In genomic region chr2:111101592-111101991, GRCh38 we compare ENCODE assay signal across 22 cellular contexts. TPM values are rescaled to one million over a fixed set of nuclear protein-coding genes. Genes with fewer than 3 reads are reported as not detected.
DNase-seq lines count a peak whose midpoint lies in the region; ATAC-seq, FAIRE-seq and TF ChIP-seq lines count a peak whose summit lies in the region.
"Had no signal": no experiment of that assay in that cellular context is flagged by ENCODE, and none has a peak within 500 bp of the region (broad histone marks: within the 10 kb centered on the region; RNA-seq: fewer than 3 reads in every experiment).

No MANE protein-coding gene starts in this region.

- H2AFZ ChIP-seq in MM.1S (ENCODE audit: low read length) (0 out of 2 replicates have a peak overlapping the region, but pooled peaks have one; percentile 19), neuronal stem cell (ENCODE audit: low read length) (no peak overlapping the region)
- H2AFZ ChIP-seq: GM23248 had no signal

- peak overlapping the region; percentile 67 for H3K18ac ChIP-seq in neuronal stem cell (ENCODE audit: low read length)

- no peak overlapping the region for H3K4me3 ChIP-seq in MM.1S (ENCODE audit: low read length)
- no peak overlapping the region for H3K4me3 ChIP-seq in neuronal stem cell (ENCODE audit: low read length in 2 of 2)
- no peak overlapping the region for H3K4me3 ChIP-seq in sigmoid colon
- H3K4me3 ChIP-seq: GM23248, SJCRH30 had no signal

- H2BK120ac ChIP-seq in neuronal stem cell (ENCODE audit: low read depth, low read length) = no peak overlapping the region

- H3K36me3 Mint-ChIP-seq in activated naive CD4-positive, alpha-beta T cell treated with anti-CD3 and anti-CD28 coated beads, Interleukin-2, amount 50 U/mL, for 72 hours = peaks cover 0 to 12% of the 10 kb centered on the region in 2 donors
- no peaks in the 10 kb centered on the region for H3K36me3 Mint-ChIP-seq in activated naive CD4-positive, alpha-beta T cell treated with anti-CD3 and anti-CD28 coated beads, Interleukin-2, amount 10 ng/mL, durations not matched to agents 7 days and 5 days
- H3K36me3 Mint-ChIP-seq: CD4-positive, CD25-positive, alpha-beta regulatory T cell; IgD-negative memory B cell had no signal

- H3K27ac Mint-ChIP-seq in activated naive CD4-positive, alpha-beta T cell treated with anti-CD3 and anti-CD28 coated beads, Interleukin-2, amount 50 U/mL, for 72 hours = no peak overlapping the region
- no peak overlapping the region for H3K27ac Mint-ChIP-seq in activated naive CD4-positive, alpha-beta T cell treated with anti-CD3 and anti-CD28 coated beads, Interleukin-2, amount 10 ng/mL, durations not matched to agents 7 days and 5 days
- H3K27ac Mint-ChIP-seq: IgD-negative memory B cell had no signal

- no peaks in the 10 kb centered on the region for H3K9me3 ChIP-seq in MM.1S (replicated peaks; ENCODE audit: insufficient read depth, low read length)
- H3K9me3 ChIP-seq in neuronal stem cell (replicated peaks in 1 of 2; ENCODE audit: control insufficient read depth in 2 of 2, insufficient read depth in 1 of 2, low read depth in 1 of 2, low read length in 2 of 2) = no peaks in the 10 kb centered on the region
- H3K9me3 ChIP-seq in sigmoid colon = no peaks in the 10 kb centered on the region
- H3K9me3 ChIP-seq: SJCRH30 had no signal

- H3K4me2 ChIP-seq in MM.1S (ENCODE audit: low read depth, low read length) = no peak overlapping the region; the same call in 1 of the 2 replicates
- no peak overlapping the region for H3K4me2 ChIP-seq in neuronal stem cell (ENCODE audit: insufficient read depth, low read length, poor library complexity, severe bottlenecking)

- TF ChIP-seq CTCF in MM.1S (IDR thresholded peaks at IDR 0.05; ENCODE audit: low read length) = no peak
- TF ChIP-seq CTCF in sigmoid colon (IDR thresholded peaks at IDR 0.05) = no peak

- H3K4me3 Mint-ChIP-seq in activated naive CD4-positive, alpha-beta T cell treated with anti-CD3 and anti-CD28 coated beads, Interleukin-2, amount 10 ng/mL, durations not matched to agents 7 days and 5 days = no peak overlapping the region
- H3K4me3 Mint-ChIP-seq: CD4-positive, CD25-positive, alpha-beta regulatory T cell; IgD-negative memory B cell had no signal

- no peak overlapping the region for H3K14ac ChIP-seq in neuronal stem cell (ENCODE audit: low read length)

- peaks cover 8% of the 10 kb centered on the region for H3K4me1 Mint-ChIP-seq in activated naive CD4-positive, alpha-beta T cell treated with anti-CD3 and anti-CD28 coated beads, Interleukin-2, amount 10 ng/mL, durations not matched to agents 7 days and 5 days

- DNase-seq in activated naive CD4-positive, alpha-beta T cell treated with anti-CD3 and anti-CD28 coated beads, Interleukin-2, amount 50 U/mL, for 72 hours (ENCODE audit: low spot score in 2 of 2) = no peak
- DNase-seq in activated naive CD4-positive, alpha-beta T cell treated with anti-CD3 and anti-CD28 coated beads, Interleukin-2, amount 10 ng/mL, durations not matched to agents 7 days and 5 days = no peak
- DNase-seq in GM12892 (ENCODE audit: insufficient read length) = no peak
- DNase-seq in MM.1S = peak; percentile 36
- no peak for DNase-seq in neuronal stem cell (ENCODE audit: low spot score)
- DNase-seq in NCI-H146 treated with DMSO at 0.1 percent for 48 hours (lab: John Stamatoyannopoulos, UW; ENCODE audit: unreplicated experiment) = no peak
- no peak for DNase-seq in globus pallidus (ENCODE audit: low spot score)
- DNase-seq in sigmoid colon = no peak
- DNase-seq: ACHN, AML-193, GM23248, MV-4-11, NCI-H1417 treated with DMSO at 0.1 percent for 48 hours, NCI-H2029, NCI-H2171, NCI-H446 treated with DMSO at 0.1 percent for 48 hours, NCI-H748 treated with DMSO at 0.1 percent for 48 hours, PC-3 had no signal

- H2BK15ac ChIP-seq in neuronal stem cell (ENCODE audit: low read length) = no peak overlapping the region

- no peaks in the 10 kb centered on the region for H3K79me1 ChIP-seq in neuronal stem cell (ENCODE audit: low read depth, low read length)

- WGBS in neuronal stem cell (ENCODE audit: extremely low coverage in 2 of 2, insufficient read length in 2 of 2, insufficient replicate concordance in 1 of 2), 2 donors = no CpG with 5 or more reads among the region's 2 CpGs
- 92 to 95% methylated on average over 2 of the region's 2 CpGs for WGBS in sigmoid colon, 2 donors

- no peak overlapping the region for H2BK5ac ChIP-seq in neuronal stem cell (ENCODE audit: low read length)

- no peaks in the 10 kb centered on the region for H3K79me2 ChIP-seq in MM.1S (ENCODE audit: low read length)

- intact Hi-C loops in sigmoid colon (cut with DNase I) = no loop called here

- no peak for TF ChIP-seq POLR2A in GM12892 (IDR thresholded peaks at IDR 0.05; ENCODE audit: low read depth, low read length)
- TF ChIP-seq POLR2A in sigmoid colon (IDR thresholded peaks at IDR 0.05) = no peak

- H3K36me3 ChIP-seq in MM.1S (replicated peaks; ENCODE audit: insufficient read depth, low read length) (no peaks in the 10 kb centered on the region), neuronal stem cell (replicated peaks in 1 of 2; ENCODE audit: control insufficient read depth in 2 of 2, insufficient read depth in 2 of 2, low read length in 2 of 2) (no peaks in the 10 kb centered on the region), sigmoid colon (no peaks in the 10 kb centered on the region)
- H3K36me3 ChIP-seq: SJCRH30 had no signal

- no peak overlapping the region for H4K8ac ChIP-seq in neuronal stem cell (ENCODE audit: low read depth, low read length)

- CTCF ChIA-PET in activated naive CD4-positive, alpha-beta T cell treated with anti-CD3 and anti-CD28 coated beads, Interleukin-2, amount 10 ng/mL, durations not matched to agents 7 days and 5 days (lab: Charles Lee) = no interaction called here

- H4K20me1 ChIP-seq in MM.1S (ENCODE audit: insufficient read depth, low read length) = no peaks in the 10 kb centered on the region

- H3K27ac ChIP-seq in MM.1S (ENCODE audit: low read length) (peak overlapping the region; percentile 97; the same call in 1 of the 2 replicates), neuronal stem cell (replicated peaks; ENCODE audit: low read length) (no peak overlapping the region), sigmoid colon (no peak overlapping the region)
- H3K27ac ChIP-seq: GM23248, SJCRH30 had no signal

- peak; percentile 42 for FAIRE-seq in GM12892 (lab: Jason Lieb, UNC)
- FAIRE-seq: HTR-8/SVneo had no signal

- H3K9ac ChIP-seq in MM.1S (ENCODE audit: low read length) (no peak overlapping the region), neuronal stem cell (ENCODE audit: low read depth, low read length, poor library complexity) (no peak overlapping the region)
- H3K9ac ChIP-seq: GM23248 had no signal

- no peaks in the 10 kb centered on the region for H3K9me2 ChIP-seq in MM.1S (replicated peaks; ENCODE audit: insufficient read depth, low read length)

- H2AK5ac ChIP-seq in neuronal stem cell (ENCODE audit: low read depth, low read length) = no peak overlapping the region

- H3K27me3 ChIP-seq in MM.1S (replicated peaks; ENCODE audit: insufficient read depth, low read length) = no peaks in the 10 kb centered on the region
- H3K27me3 ChIP-seq in neuronal stem cell (ENCODE audit: control insufficient read depth in 3 of 3, insufficient read depth in 3 of 3, low read depth in 1 of 3, low read length in 3 of 3) = no peaks in the 10 kb centered on the region
- H3K27me3 ChIP-seq in sigmoid colon = no peaks in the 10 kb centered on the region
- H3K27me3 ChIP-seq: SJCRH30 had no signal

- H3K23ac ChIP-seq in neuronal stem cell (ENCODE audit: low read depth, low read length, poor library complexity) = no peak overlapping the region

- H4K91ac ChIP-seq in neuronal stem cell (ENCODE audit: low read depth, low read length, poor library complexity) = no peak overlapping the region

- H3K27me3 Mint-ChIP-seq in activated naive CD4-positive, alpha-beta T cell treated with anti-CD3 and anti-CD28 coated beads, Interleukin-2, amount 10 ng/mL, durations not matched to agents 7 days and 5 days = peaks cover 47% of the 10 kb centered on the region

- H3K4me1 ChIP-seq in MM.1S (ENCODE audit: low read length) (peaks cover 39% of the 10 kb centered on the region), neuronal stem cell (ENCODE audit: control insufficient read depth in 2 of 2, insufficient read depth in 1 of 2, low read depth in 1 of 2, low read length in 2 of 2) (peaks cover 0 to 12% of the 10 kb centered on the region in 2 donors), sigmoid colon (no peaks in the 10 kb centered on the region)
- H3K4me1 ChIP-seq: SJCRH30 had no signal

- peak; percentile 15 to 66 for ATAC-seq in activated naive CD4-positive, alpha-beta T cell treated with anti-CD3 and anti-CD28 coated beads, Interleukin-2, amount 50 U/mL, for 72 hours

- peaks cover 0 to 7% of the 10 kb centered on the region in 2 donors for H3K9me3 Mint-ChIP-seq in activated naive CD4-positive, alpha-beta T cell treated with anti-CD3 and anti-CD28 coated beads, Interleukin-2, amount 50 U/mL, for 72 hours
- no peaks in the 10 kb centered on the region for H3K9me3 Mint-ChIP-seq in activated naive CD4-positive, alpha-beta T cell treated with anti-CD3 and anti-CD28 coated beads, Interleukin-2, amount 10 ng/mL, durations not matched to agents 7 days and 5 days
- H3K9me3 Mint-ChIP-seq: CD4-positive, CD25-positive, alpha-beta regulatory T cell; IgD-negative memory B cell had no signal

- H3F3A ChIP-seq in MM.1S (ENCODE audit: insufficient read depth, low read length) = peaks cover 23% of the 10 kb centered on the region

- H2BK12ac ChIP-seq in neuronal stem cell (ENCODE audit: low read length) = no peak overlapping the region

- no peak overlapping the region for H3K4ac ChIP-seq in neuronal stem cell (ENCODE audit: low read length)

- TF ChIP-seq EP300 in sigmoid colon (IDR thresholded peaks at IDR 0.05) = no peak

RNA-seq across cellular contexts. Expression of gene BCL2L11, which starts 19.1 kb away (rescaled TPM):
- total RNA-seq in activated naive CD4-positive, alpha-beta T cell treated with anti-CD3 and anti-CD28 coated beads, Interleukin-2, amount 50 U/mL, for 72 hours = 10 to 100 TPM; 11.0 to 40.2 TPM
- 5.5 TPM for polyA plus RNA-seq in GM12892 (2012; ENCODE audit: missing spikeins)
- polyA plus RNA-seq in neuronal stem cell (2013, experiment 1 of 2) = 32.0 TPM
- 32.1 TPM for polyA plus RNA-seq in neuronal stem cell (2013, experiment 2 of 2)
- total RNA-seq in sigmoid colon = 10 to 100 TPM in 2 of 4 donors, 1 to 10 TPM in 2; 8.3 to 30.0 (median 19.6) TPM
- polyA plus RNA-seq in sigmoid colon = 10 to 100 TPM; 12.6 to 19.4 (median 16.0) TPM
